Comparison of ENCODE assay signal across 1 cellular context in genomic region chr1:182260516-182260915, GRCh38.
A peak's percentile ranks its signal among the peaks of the same experiment; 100 is the strongest.
TF ChIP-seq lines count a peak whose summit lies in the region.

No MANE protein-coding gene starts in this region.

TF ChIP-seq in K562, 482 proteins besides CTCF, POLR2A, EP300 and RAD21 (continued from another document):
- TF ChIP-seq ATF4 (CRISPR knock-in tag; IDR thresholded peaks at IDR 0.05) (0 out of 2 replicates have a peak, but pooled peaks have one; percentile 38), MYBL2 (IDR thresholded peaks at IDR 0.05; ENCODE audit: low read depth) (peak; percentile 38; the same call in 1 of the 2 replicates), MYBL2 (CRISPR knock-in tag; IDR thresholded peaks at IDR 0.05; ENCODE audit: borderline replicate concordance) (no peak), NFATC3 (IDR thresholded peaks at IDR 0.05) (no peak), SIRT6 (IDR thresholded peaks at IDR 0.05; ENCODE audit: low read depth, low read length) (no peak), ZNF311 (CRISPR knock-in tag; IDR thresholded peaks at IDR 0.05) (peak; percentile 50; the same call in 1 of the 2 replicates), NCOA1 (IDR thresholded peaks at IDR 0.05; ENCODE audit: low read depth) (no peak), ZNF445 (CRISPR knock-in tag; IDR thresholded peaks at IDR 0.05; ENCODE audit: low read depth) (no peak), TAF15 (IDR thresholded peaks at IDR 0.05; ENCODE audit: low read depth, low read length) (no peak), ZBTB17 (CRISPR knock-in tag; IDR thresholded peaks at IDR 0.05) (no peak), ZBED1 (IDR thresholded peaks at IDR 0.05) (no peak), ZNF316 (IDR thresholded peaks at IDR 0.05) (peak; percentile 59), RNF219 (CRISPR knock-in tag; IDR thresholded peaks at IDR 0.05) (no peak), E2F6 (IDR thresholded peaks at IDR 0.05; ENCODE audit: borderline replicate concordance in 1 of 2, extremely low read depth in 1 of 2, insufficient read depth in 1 of 2, insufficient read length in 1 of 2, low read depth in 1 of 2, low read length in 1 of 2, poor library complexity in 1 of 2, severe bottlenecking in 1 of 2) (no peak), CREB3 (tag; conservative IDR thresholded peaks at IDR 0.05; ENCODE audit: low read depth) (no peak), TARDBP (IDR thresholded peaks at IDR 0.05) (no peak), CUX1 (CRISPR knock-in tag; IDR thresholded peaks at IDR 0.05) (no peak), E2F1 (CRISPR knock-in tag; IDR thresholded peaks at IDR 0.05) (no peak), RBM34 (IDR thresholded peaks at IDR 0.05; ENCODE audit: borderline replicate concordance, insufficient read depth, low read length) (no peak), TRIM25 (IDR thresholded peaks at IDR 0.05; ENCODE audit: borderline replicate concordance) (no peak), GTF2E2 (tag; IDR thresholded peaks at IDR 0.05) (peak; percentile 7; the same call in 1 of the 2 replicates), FOXJ2 (tag; IDR thresholded peaks at IDR 0.05) (no peak), NFYB (IDR thresholded peaks at IDR 0.05; ENCODE audit: extremely low read depth, insufficient read length) (no peak), GTF2B (IDR thresholded peaks at IDR 0.05; ENCODE audit: extremely low read depth, insufficient read length) (no peak), ZHX1 (conservative IDR thresholded peaks at IDR 0.05; ENCODE audit: low read length) (no peak), DACH1 (IDR thresholded peaks at IDR 0.05; ENCODE audit: partially characterized antibody) (no peak), MCM7 (IDR thresholded peaks at IDR 0.05) (no peak), BHLHE40 (IDR thresholded peaks at IDR 0.05; ENCODE audit: low read length) (no peak)
